ENCODE assay signal across 9 cellular contexts in the genomic region with DNA sequence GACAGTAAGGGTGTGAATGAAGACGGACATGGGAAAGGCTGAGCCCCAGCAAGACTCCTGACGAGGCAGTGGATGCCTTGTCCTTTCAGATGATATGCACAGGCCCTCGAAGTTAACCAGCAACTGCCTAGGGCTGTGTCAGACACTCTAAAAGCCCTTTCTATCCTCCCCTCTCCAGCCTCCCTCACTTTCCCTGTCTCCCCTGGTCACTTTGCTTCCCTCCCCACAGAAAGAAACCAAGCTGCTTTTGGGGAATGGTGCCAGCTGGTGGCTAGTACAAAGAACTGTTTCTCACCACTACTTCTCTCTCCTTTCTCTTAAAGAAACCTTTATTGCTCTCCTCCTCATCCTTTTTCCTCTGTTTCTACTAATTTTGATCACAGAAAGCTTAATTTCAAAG. TPM values are rescaled to one million over a fixed set of nuclear protein-coding genes. Genes with fewer than 3 reads are reported as not detected.
A peak's percentile ranks its signal among the peaks of the same experiment; 100 is the strongest.
DNase-seq lines count a peak whose midpoint lies in the region; ATAC-seq, FAIRE-seq and TF ChIP-seq lines count a peak whose summit lies in the region.
"Had no signal": no experiment of that assay in that cellular context is flagged by ENCODE, and none has a peak within 500 bp of the region (broad histone marks: within the 10 kb centered on the region; RNA-seq: fewer than 3 reads in every experiment).

No MANE protein-coding gene starts in this region.

- no peak for TF ChIP-seq POLR2A in H54 (IDR thresholded peaks at IDR 0.05; ENCODE audit: low read depth, low read length)

- in situ Hi-C loops in brain microvascular endothelial cell (cut with HindIII; ENCODE audit: low pct_ligation_motif_present, low sequenced_read_pairs), result loop anchor here (25.0 kb wide), 1 partner anchor 90 kb away; no protein-coding TSS in a partner anchor

- peak overlapping the region; percentile 65 for H3K27ac ChIP-seq in brain microvascular endothelial cell

- H3K27me3 ChIP-seq in brain microvascular endothelial cell (replicated peaks), result no peaks in the 10 kb centered on the region

- no peak for DNase-seq in AG09319 (ENCODE audit: extremely low read depth, low read depth)
- peak; percentile 32 for DNase-seq in LHCN-M2 (ENCODE audit: low read depth)
- no peak for DNase-seq in brain microvascular endothelial cell
- peak; percentile 76 for DNase-seq in medulla oblongata (ENCODE audit: extremely low spot score)
- DNase-seq in H54 (ENCODE audit: insufficient read length, low spot score), result no peak
- DNase-seq: T-helper 2 cell had no signal

- ATAC-seq in GM18870 (IDR thresholded peaks at IDR 0.05; ENCODE audit: unreplicated experiment) (no peak), GM19023 (IDR thresholded peaks at IDR 0.05; ENCODE audit: unreplicated experiment) (no peak), HG03520 (IDR thresholded peaks at IDR 0.05; ENCODE audit: unreplicated experiment) (no peak)

- peaks cover 52% of the 10 kb centered on the region for H3K36me3 ChIP-seq in brain microvascular endothelial cell (replicated peaks)

- FAIRE-seq in H54 (lab: Jason Lieb, UNC), result no peak

- no peak overlapping the region for H3K4me3 ChIP-seq in brain microvascular endothelial cell (ENCODE audit: low read depth, low read length)

- TF ChIP-seq CTCF in AG09319 (IDR thresholded peaks at IDR 0.05; ENCODE audit: low read depth, low read length) (peak; percentile 37), brain microvascular endothelial cell (IDR thresholded peaks at IDR 0.05; ENCODE audit: low read depth, low read length, missing control alignments) (peak; percentile 75)

RNA-seq across cellular contexts. Expression of a gene that starts 21.4 kb away (rescaled TPM):
- 97.3 and 104 TPM in 2 replicates for total RNA-seq in LHCN-M2 (2014; rRNA removed)
- polyA plus RNA-seq in LHCN-M2 (2012), result 26.3 TPM

Comparison
In these comparisons a context has a peak if more than half of its experiments do, and no peak if none do; other contexts are left out.
1. DNase-seq: peak in LHCN-M2 (single experiment) and medulla oblongata (single experiment); none in AG09319 (single experiment), brain microvascular endothelial cell (single experiment) and H54 (single experiment).